Comparison of ENCODE assay signal across 8 cellular contexts in the genomic region with DNA sequence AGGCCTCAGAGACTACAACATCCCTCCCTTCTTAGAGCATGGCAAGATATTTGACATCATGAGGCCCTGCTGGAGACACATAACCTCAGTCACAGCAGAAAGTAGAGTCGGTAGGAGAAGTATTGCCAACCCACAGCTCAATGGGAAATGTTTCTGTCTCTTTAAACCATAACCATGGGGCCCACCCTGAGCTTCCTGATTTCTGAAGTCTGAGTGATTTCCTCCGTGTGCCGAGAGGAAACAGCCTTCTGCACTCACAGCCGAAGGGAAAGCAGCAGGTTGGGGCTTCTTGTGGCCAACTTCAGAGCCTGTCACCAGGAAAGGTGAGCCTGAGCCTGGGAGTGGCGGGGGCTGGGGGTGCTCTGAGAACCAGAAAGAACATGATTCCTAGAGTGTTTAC. TPM values are rescaled to one million over a fixed set of nuclear protein-coding genes. Genes with fewer than 3 reads are reported as not detected.
A peak's percentile ranks its signal among the peaks of the same experiment; 100 is the strongest.
DNase-seq lines count a peak whose midpoint lies in the region; ATAC-seq, FAIRE-seq and TF ChIP-seq lines count a peak whose summit lies in the region.

A gene (plus strand): TSS at position 246 of the 400 bp plus-strand sequence. CDS start 2,435 bp downstream, outside the sequence.

- H3K36me3 ChIP-seq in kidney (ENCODE audit: control insufficient read depth in 1 of 2, insufficient read depth in 2 of 2, low read length in 2 of 2), result no peaks in the 10 kb centered on the region

- H3K4me1 ChIP-seq in kidney (ENCODE audit: control insufficient read depth in 1 of 2, insufficient read depth in 1 of 2, low read depth in 1 of 2, low read length in 2 of 2), result no peaks in the 10 kb centered on the region

- peaks cover 10% of the 10 kb centered on the region for H3K9me3 ChIP-seq in CD4-positive, alpha-beta T cell (ENCODE audit: control insufficient read depth, low read length)
- H3K9me3 ChIP-seq in kidney (ENCODE audit: control insufficient read depth in 1 of 2, low read length in 2 of 2), result peaks cover 0 to 4% of the 10 kb centered on the region in 2 donors

- no peaks in the 10 kb centered on the region for H3K27me3 ChIP-seq in CD4-positive, alpha-beta T cell (ENCODE audit: control insufficient read depth, insufficient read depth, low read length)

- H3K4me3 ChIP-seq in kidney (ENCODE audit: low read length in 2 of 2), result peak within 1 kb of the TSS; percentile 66 to 67

- POLR2A ChIA-PET in CD4-positive, alpha-beta T cell (lab: Charles Lee), result interaction anchor here (0.6 to 5.4 kb wide), 46 partner anchors 9 to 269 kb away, joined by 3 to 88 read pairs (median 8); a partner anchor contains a TSS

- peaks cover 82% of the 10 kb centered on the region for H3K36me3 Mint-ChIP-seq in CD4-positive, alpha-beta T cell (ENCODE audit: low read depth)

- ATAC-seq in CD4-positive, alpha-beta T cell (ENCODE audit: poor library complexity), result peak; percentile 88
- ATAC-seq in HG03442 (IDR thresholded peaks at IDR 0.05; ENCODE audit: unreplicated experiment), result peak; percentile 60
- ATAC-seq in HG03521 (IDR thresholded peaks at IDR 0.05; ENCODE audit: unreplicated experiment), result no peak
- ATAC-seq in HG03571 (IDR thresholded peaks at IDR 0.05; ENCODE audit: unreplicated experiment), result no peak

- H3K4me3 Mint-ChIP-seq in CD4-positive, alpha-beta T cell, result peak within 1 kb of the TSS; percentile 100

- FAIRE-seq in kidney (lab: Jason Lieb, UNC), result no peak

- H3K27ac ChIP-seq in CD4-positive, alpha-beta T cell (ENCODE audit: low read depth, low read length), result peak within 1 kb of the TSS; percentile 81
- H3K27ac ChIP-seq in kidney (ENCODE audit: low read depth in 2 of 2, low read length in 2 of 2) (peak within 1 kb of the TSS; percentile 58 to 64), temporal lobe (ENCODE audit: low read depth, low read length) (peak within 1 kb of the TSS; percentile 9)

- DNase-seq in CD4-positive, alpha-beta T cell, result peak; percentile 35 to 76 (median 68)
- peak; percentile 67 for DNase-seq in activated T-cell treated with anti-CD3 and anti-CD28 coated beads, Interleukin-2, amount 50 U/mL, for 1 hour
- peak; percentile 75 for DNase-seq in kidney
- no peak for DNase-seq in NCI-H1436 (lab: John Stamatoyannopoulos, UW)

- no peak for TF ChIP-seq CTCF in CD4-positive, alpha-beta T cell (IDR thresholded peaks at IDR 0.05)
- no peak for TF ChIP-seq CTCF in kidney (IDR thresholded peaks at IDR 0.05; ENCODE audit: borderline replicate concordance, extremely low read depth, insufficient read depth)

- H3K27ac Mint-ChIP-seq in CD4-positive, alpha-beta T cell, result peak within 1 kb of the TSS; percentile 87

- peaks cover 78% of the 10 kb centered on the region for H3K4me1 Mint-ChIP-seq in CD4-positive, alpha-beta T cell (ENCODE audit: low read depth)

- H3K9ac ChIP-seq in kidney (ENCODE audit: low read length in 2 of 2), result peak within 1 kb of the TSS; percentile 51 to 63

- peaks cover 3% of the 10 kb centered on the region for H3K9me3 Mint-ChIP-seq in CD4-positive, alpha-beta T cell

- CTCF ChIA-PET in CD4-positive, alpha-beta T cell (lab: Charles Lee), result interaction anchor here (1.0 to 4.4 kb wide), 19 partner anchors 11 to 312 kb away, joined by 3 to 29 read pairs (median 3); a partner anchor contains a TSS

- no peaks in the 10 kb centered on the region for H3K27me3 Mint-ChIP-seq in CD4-positive, alpha-beta T cell

- intact Hi-C loops in CD4-positive, alpha-beta T cell (cut with DNase I, micrococcal nuclease), result loop anchor here (2.0 to 5.0 kb wide), 4 partner anchors 20 to 41 kb away; a partner anchor contains a TSS
- intact Hi-C loops in kidney (cut with DNase I), result no loop called here

RNA-seq across cellular contexts. Expression of the gene that starts here (rescaled TPM):
- 1 to 10 TPM; 8.0 to 8.1 TPM for total RNA-seq in CD4-positive, alpha-beta T cell
- 10.2 TPM for total RNA-seq in kidney
- 6.4 TPM for polyA plus RNA-seq in kidney (ENCODE audit: insufficient read depth, low read depth, low replicate concordance)
- 0.49 TPM for total RNA-seq in temporal lobe

Comparison
In these comparisons a context has a peak if more than half of its experiments do, and no peak if none do; other contexts are left out.
1. ATAC-seq: peak in CD4-positive, alpha-beta T cell (single experiment) and HG03442 (single experiment); none in HG03521 (single experiment) and HG03571 (single experiment).
2. H3K27ac ChIP-seq: peak in every context shown above with its lines; median percentile 81 in CD4-positive, alpha-beta T cell; 61 in kidney; 9 in temporal lobe.